ENCODE assay signal across 12 cellular contexts in genomic region chr5:66417681-66418248, GRCh38.
DNase-seq lines count a peak whose midpoint lies in the region; ATAC-seq and TF ChIP-seq lines count a peak whose summit lies in the region.
"Had no signal": no experiment of that assay in that cellular context is flagged by ENCODE, and none has a peak within 500 bp of the region (broad histone marks: within the 10 kb centered on the region; RNA-seq: fewer than 3 reads in every experiment).

No MANE protein-coding gene starts in this region.

- ATAC-seq in heart right ventricle (peak; percentile 20 to 70 (median 52)), Right ventricle myocardium superior (ENCODE audit: poor library complexity) (no peak), SK-N-SH treated with all-trans-retinoic acid at 6 μM for 48 hours (no peak)
- ATAC-seq: HepG2 had no signal

- 21 to 36% methylated on average over 2 of the region's 2 CpGs for WGBS in heart right ventricle, 2 donors

- H3K27ac ChIP-seq in heart right ventricle, result peak overlapping the region in 4 of 10 donors; percentile 12 to 68 (median 28)
- H3K27ac ChIP-seq in BLaER1, result 0 out of 2 replicates have a peak overlapping the region, but pooled peaks have one; percentile 13

- no peaks in the 10 kb centered on the region for H4K20me1 ChIP-seq in BLaER1

- DNase-seq in heart right ventricle (no peak), Right ventricle myocardium superior (no peak), inferior parietal cortex (ENCODE audit: extremely low spot score) (peak; percentile 6), AG08396 (ENCODE audit: low spot score) (no peak), NCI-H82 treated with DMSO at 0.1 percent for 48 hours (lab: John Stamatoyannopoulos, UW; ENCODE audit: unreplicated experiment) (no peak), GM19240 (ENCODE audit: insufficient read length, low spot score) (no peak)
- DNase-seq: CD4-positive, CD25-positive, alpha-beta regulatory T cell; HCEC 1CT; HFFc6 had no signal

- intact Hi-C loops in heart right ventricle (cut with DNase I), result no loop called here
- intact Hi-C loops in Right ventricle myocardium superior (cut with DNase I), result no loop called here

- H3K4me3 ChIP-seq in heart right ventricle (no peak overlapping the region), BLaER1 (0 out of 2 replicates have a peak overlapping the region, but pooled peaks have one; percentile 6)

- no peak for TF ChIP-seq CTCF in heart right ventricle (IDR thresholded peaks at IDR 0.05)

- H3K36me3 ChIP-seq in heart right ventricle, result peaks cover 0 to 7% (median 0%) of the 10 kb centered on the region in 9 donors
- H3K36me3 ChIP-seq in BLaER1, result no peaks in the 10 kb centered on the region

- no peak overlapping the region for H3K9ac ChIP-seq in BLaER1

- H3K4me1 ChIP-seq in heart right ventricle (peaks cover under 1 to 46% (median 28%) of the 10 kb centered on the region in 9 donors), BLaER1 (peaks cover 38% of the 10 kb centered on the region)

- H3K27me3 ChIP-seq in heart right ventricle, result no peaks in the 10 kb centered on the region
- H3K27me3 ChIP-seq in BLaER1, result no peaks in the 10 kb centered on the region

- peaks cover 0 to 4% (median 0%) of the 10 kb centered on the region in 11 donors for H3K9me3 ChIP-seq in heart right ventricle
- peaks cover 3% of the 10 kb centered on the region; the same call in 1 of the 2 replicates for H3K9me3 ChIP-seq in BLaER1

- H3K4me2 ChIP-seq in BLaER1, result peak overlapping the region; percentile 82

TF ChIP-seq in SK-N-SH treated with all-trans-retinoic acid at 6 μM for 48 hours, 23 proteins besides CTCF, POLR2A, EP300 and RAD21:
- TF ChIP-seq PPARA (CRISPR knock-in tag; IDR thresholded peaks at IDR 0.05; ENCODE audit: borderline replicate concordance) (no peak), CREB5 (CRISPR knock-in tag; IDR thresholded peaks at IDR 0.05; ENCODE audit: low read depth) (no peak), ZNF70 (CRISPR knock-in tag; IDR thresholded peaks at IDR 0.05) (0 out of 2 replicates have a peak, but pooled peaks have one; percentile 5)

Comparison
In these comparisons a context has a peak if more than half of its experiments do, and no peak if none do; other contexts are left out.
1. ATAC-seq: peak in heart right ventricle (8 of 8); none in Right ventricle myocardium superior (single experiment) and SK-N-SH treated with all-trans-retinoic acid at 6 μM for 48 hours (single experiment).